In genomic region chr1:215554865-215555264, GRCh38 we compare ENCODE assay signal across 1 cellular context.
TF ChIP-seq lines count a peak whose summit lies in the region.

No MANE protein-coding gene starts in this region.

TF ChIP-seq in HepG2, 621 proteins besides CTCF, POLR2A, EP300 and RAD21 (continued from another document):
- TF ChIP-seq MAFK (conservative IDR thresholded peaks at IDR 0.05 in 1 of 2, IDR thresholded peaks at IDR 0.05 in 1 of 2; ENCODE audit: low read length in 2 of 2) (peak; percentile 74 to 84), PHF20 (CRISPR knock-in tag; IDR thresholded peaks at IDR 0.05) (no peak), HIC2 (CRISPR knock-in tag; IDR thresholded peaks at IDR 0.05; ENCODE audit: low read depth) (no peak), DDIT3 (CRISPR knock-in tag; IDR thresholded peaks at IDR 0.05) (no peak)
